3 cellular contexts compared by ENCODE assay signal in the genomic region with DNA sequence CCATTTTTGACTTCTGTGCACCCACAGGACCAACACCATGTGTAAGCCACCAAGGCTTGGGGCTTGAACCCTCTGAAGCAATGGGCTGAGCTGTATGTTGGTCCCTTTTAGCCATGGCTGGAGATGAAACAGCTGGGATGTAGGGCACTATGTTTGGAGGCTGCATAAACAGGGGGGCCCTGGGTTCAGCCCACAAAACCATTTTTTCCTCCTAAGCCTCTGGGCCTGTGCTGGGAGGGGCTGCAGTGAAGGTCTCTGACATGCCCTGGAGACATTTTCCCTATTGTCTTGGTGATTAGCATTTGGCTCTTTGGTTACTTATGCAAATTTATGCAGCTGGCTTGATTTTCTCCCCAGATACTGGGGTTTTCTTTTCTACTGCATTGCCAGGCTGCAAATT.
TF ChIP-seq lines count a peak whose summit lies in the region.

No MANE protein-coding gene starts in this region.

TF ChIP-seq in A549, 52 proteins besides CTCF, POLR2A, EP300 and RAD21 (continued from another document):
- TF ChIP-seq PHF8 (IDR thresholded peaks at IDR 0.05; ENCODE audit: borderline replicate concordance, low read depth) (no peak), SMC3 (IDR thresholded peaks at IDR 0.05) (no peak), EHMT2 (IDR thresholded peaks at IDR 0.05; ENCODE audit: low read depth) (no peak), NPAS2 (CRISPR knock-in tag; IDR thresholded peaks at IDR 0.05; ENCODE audit: borderline replicate concordance) (no peak), ZFP36 (IDR thresholded peaks at IDR 0.05; ENCODE audit: borderline replicate concordance, partially characterized antibody) (peak; percentile 81)
- TF ChIP-seq, protein P1, sequence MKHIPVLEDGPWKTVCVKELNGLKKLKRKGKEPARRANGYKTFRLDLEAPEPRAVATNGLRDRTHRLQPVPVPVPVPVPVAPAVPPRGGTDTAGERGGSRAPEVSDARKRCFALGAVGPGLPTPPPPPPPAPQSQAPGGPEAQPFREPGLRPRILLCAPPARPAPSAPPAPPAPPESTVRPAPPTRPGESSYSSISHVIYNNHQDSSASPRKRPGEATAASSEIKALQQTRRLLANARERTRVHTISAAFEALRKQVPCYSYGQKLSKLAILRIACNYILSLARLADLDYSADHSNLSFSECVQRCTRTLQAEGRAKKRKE (CRISPR knock-in tag; IDR thresholded peaks at IDR 0.05; ENCODE audit: low read depth): no peak

TF ChIP-seq in HEK293, 187 proteins besides CTCF, POLR2A, EP300 and RAD21 (continued from another document):
- TF ChIP-seq, protein P2, sequence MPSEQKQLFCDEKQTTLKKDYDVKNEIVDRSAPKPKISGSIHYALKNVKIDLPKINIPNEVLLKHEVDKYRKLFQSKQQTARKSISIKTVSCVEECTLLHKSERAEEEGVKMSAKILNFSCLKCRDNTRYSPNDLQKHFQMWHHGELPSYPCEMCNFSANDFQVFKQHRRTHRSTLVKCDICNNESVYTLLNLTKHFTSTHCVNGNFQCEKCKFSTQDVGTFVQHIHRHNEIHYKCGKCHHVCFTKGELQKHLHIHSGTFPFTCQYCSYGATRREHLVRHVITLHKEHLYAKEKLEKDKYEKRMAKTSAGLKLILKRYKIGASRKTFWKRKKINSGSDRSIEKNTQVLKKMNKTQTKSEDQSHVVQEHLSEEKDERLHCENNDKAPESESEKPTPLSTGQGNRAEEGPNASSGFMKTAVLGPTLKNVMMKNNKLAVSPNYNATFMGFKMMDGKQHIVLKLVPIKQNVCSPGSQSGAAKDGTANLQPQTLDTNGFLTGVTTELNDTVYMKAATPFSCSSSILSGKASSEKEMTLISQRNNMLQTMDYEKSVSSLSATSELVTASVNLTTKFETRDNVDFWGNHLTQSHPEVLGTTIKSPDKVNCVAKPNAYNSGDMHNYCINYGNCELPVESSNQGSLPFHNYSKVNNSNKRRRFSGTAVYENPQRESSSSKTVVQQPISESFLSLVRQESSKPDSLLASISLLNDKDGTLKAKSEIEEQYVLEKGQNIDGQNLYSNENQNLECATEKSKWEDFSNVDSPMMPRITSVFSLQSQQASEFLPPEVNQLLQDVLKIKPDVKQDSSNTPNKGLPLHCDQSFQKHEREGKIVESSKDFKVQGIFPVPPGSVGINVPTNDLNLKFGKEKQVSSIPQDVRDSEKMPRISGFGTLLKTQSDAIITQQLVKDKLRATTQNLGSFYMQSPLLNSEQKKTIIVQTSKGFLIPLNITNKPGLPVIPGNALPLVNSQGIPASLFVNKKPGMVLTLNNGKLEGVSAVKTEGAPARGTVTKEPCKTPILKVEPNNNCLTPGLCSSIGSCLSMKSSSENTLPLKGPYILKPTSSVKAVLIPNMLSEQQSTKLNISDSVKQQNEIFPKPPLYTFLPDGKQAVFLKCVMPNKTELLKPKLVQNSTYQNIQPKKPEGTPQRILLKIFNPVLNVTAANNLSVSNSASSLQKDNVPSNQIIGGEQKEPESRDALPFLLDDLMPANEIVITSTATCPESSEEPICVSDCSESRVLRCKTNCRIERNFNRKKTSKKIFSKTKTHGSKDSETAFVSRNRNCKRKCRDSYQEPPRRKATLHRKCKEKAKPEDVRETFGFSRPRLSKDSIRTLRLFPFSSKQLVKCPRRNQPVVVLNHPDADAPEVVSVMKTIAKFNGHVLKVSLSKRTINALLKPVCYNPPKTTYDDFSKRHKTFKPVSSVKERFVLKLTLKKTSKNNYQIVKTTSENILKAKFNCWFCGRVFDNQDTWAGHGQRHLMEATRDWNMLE (tag by site-specific recombination; conservative IDR thresholded peaks at IDR 0.05; ENCODE audit: low read depth): no peak
- TF ChIP-seq ZNF354C (tag by site-specific recombination; IDR thresholded peaks at IDR 0.05; ENCODE audit: borderline replicate concordance, low read depth): no peak
- TF ChIP-seq ZNF843 (tag by site-specific recombination; IDR thresholded peaks at IDR 0.05): no peak
- no peak for TF ChIP-seq ZNF112 (tag by site-specific recombination; IDR thresholded peaks at IDR 0.05)
- no peak for TF ChIP-seq ZNF514 (tag by site-specific recombination; IDR thresholded peaks at IDR 0.05)
- peak; percentile 98 for TF ChIP-seq ZNF585B (tag by site-specific recombination; IDR thresholded peaks at IDR 0.05)
- TF ChIP-seq ZFP69B (tag by site-specific recombination; IDR thresholded peaks at IDR 0.05): no peak
- no peak for TF ChIP-seq ZSCAN23 (tag by site-specific recombination; IDR thresholded peaks at IDR 0.05)
- no peak for TF ChIP-seq ZNF23 (tag by site-specific recombination; IDR thresholded peaks at IDR 0.05; ENCODE audit: borderline replicate concordance)
- TF ChIP-seq YY2 (tag by site-specific recombination; IDR thresholded peaks at IDR 0.05): no peak
- TF ChIP-seq, protein P3, sequence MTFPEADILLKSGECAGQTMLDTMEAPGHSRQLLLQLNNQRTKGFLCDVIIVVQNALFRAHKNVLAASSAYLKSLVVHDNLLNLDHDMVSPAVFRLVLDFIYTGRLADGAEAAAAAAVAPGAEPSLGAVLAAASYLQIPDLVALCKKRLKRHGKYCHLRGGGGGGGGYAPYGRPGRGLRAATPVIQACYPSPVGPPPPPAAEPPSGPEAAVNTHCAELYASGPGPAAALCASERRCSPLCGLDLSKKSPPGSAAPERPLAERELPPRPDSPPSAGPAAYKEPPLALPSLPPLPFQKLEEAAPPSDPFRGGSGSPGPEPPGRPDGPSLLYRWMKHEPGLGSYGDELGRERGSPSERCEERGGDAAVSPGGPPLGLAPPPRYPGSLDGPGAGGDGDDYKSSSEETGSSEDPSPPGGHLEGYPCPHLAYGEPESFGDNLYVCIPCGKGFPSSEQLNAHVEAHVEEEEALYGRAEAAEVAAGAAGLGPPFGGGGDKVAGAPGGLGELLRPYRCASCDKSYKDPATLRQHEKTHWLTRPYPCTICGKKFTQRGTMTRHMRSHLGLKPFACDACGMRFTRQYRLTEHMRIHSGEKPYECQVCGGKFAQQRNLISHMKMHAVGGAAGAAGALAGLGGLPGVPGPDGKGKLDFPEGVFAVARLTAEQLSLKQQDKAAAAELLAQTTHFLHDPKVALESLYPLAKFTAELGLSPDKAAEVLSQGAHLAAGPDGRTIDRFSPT (tag by site-specific recombination; IDR thresholded peaks at IDR 0.05): no peak

TF ChIP-seq in K562, 482 proteins besides CTCF, POLR2A, EP300 and RAD21 (continued from another document):
- TF ChIP-seq REST (CRISPR knock-in tag; IDR thresholded peaks at IDR 0.05; ENCODE audit: low read depth): no peak
- TF ChIP-seq BDP1 (IDR thresholded peaks at IDR 0.05; ENCODE audit: insufficient read depth, insufficient read length): no peak
- TF ChIP-seq, protein P4, sequence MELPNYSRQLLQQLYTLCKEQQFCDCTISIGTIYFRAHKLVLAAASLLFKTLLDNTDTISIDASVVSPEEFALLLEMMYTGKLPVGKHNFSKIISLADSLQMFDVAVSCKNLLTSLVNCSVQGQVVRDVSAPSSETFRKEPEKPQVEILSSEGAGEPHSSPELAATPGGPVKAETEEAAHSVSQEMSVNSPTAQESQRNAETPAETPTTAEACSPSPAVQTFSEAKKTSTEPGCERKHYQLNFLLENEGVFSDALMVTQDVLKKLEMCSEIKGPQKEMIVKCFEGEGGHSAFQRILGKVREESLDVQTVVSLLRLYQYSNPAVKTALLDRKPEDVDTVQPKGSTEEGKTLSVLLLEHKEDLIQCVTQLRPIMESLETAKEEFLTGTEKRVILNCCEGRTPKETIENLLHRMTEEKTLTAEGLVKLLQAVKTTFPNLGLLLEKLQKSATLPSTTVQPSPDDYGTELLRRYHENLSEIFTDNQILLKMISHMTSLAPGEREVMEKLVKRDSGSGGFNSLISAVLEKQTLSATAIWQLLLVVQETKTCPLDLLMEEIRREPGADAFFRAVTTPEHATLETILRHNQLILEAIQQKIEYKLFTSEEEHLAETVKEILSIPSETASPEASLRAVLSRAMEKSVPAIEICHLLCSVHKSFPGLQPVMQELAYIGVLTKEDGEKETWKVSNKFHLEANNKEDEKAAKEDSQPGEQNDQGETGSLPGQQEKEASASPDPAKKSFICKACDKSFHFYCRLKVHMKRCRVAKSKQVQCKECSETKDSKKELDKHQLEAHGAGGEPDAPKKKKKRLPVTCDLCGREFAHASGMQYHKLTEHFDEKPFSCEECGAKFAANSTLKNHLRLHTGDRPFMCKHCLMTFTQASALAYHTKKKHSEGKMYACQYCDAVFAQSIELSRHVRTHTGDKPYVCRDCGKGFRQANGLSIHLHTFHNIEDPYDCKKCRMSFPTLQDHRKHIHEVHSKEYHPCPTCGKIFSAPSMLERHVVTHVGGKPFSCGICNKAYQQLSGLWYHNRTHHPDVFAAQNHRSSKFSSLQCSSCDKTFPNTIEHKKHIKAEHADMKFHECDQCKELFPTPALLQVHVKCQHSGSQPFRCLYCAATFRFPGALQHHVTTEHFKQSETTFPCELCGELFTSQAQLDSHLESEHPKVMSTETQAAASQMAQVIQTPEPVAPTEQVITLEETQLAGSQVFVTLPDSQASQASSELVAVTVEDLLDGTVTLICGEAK (IDR thresholded peaks at IDR 0.05): no peak
- TF ChIP-seq, protein P4 (CRISPR knock-in tag; IDR thresholded peaks at IDR 0.05): no peak
- TF ChIP-seq YY1 (IDR thresholded peaks at IDR 0.05; ENCODE audit: borderline replicate concordance in 1 of 3, control insufficient read depth in 1 of 3, extremely low read depth in 1 of 3, insufficient read depth in 3 of 3, insufficient read length in 1 of 3, insufficient replicate concordance in 2 of 3, low read depth in 1 of 3, low read length in 2 of 3): no peak
- TF ChIP-seq, protein P5, sequence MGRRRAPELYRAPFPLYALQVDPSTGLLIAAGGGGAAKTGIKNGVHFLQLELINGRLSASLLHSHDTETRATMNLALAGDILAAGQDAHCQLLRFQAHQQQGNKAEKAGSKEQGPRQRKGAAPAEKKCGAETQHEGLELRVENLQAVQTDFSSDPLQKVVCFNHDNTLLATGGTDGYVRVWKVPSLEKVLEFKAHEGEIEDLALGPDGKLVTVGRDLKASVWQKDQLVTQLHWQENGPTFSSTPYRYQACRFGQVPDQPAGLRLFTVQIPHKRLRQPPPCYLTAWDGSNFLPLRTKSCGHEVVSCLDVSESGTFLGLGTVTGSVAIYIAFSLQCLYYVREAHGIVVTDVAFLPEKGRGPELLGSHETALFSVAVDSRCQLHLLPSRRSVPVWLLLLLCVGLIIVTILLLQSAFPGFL (CRISPR knock-in tag; IDR thresholded peaks at IDR 0.05): no peak
- peak; percentile 74 for TF ChIP-seq ZFP36 (IDR thresholded peaks at IDR 0.05; ENCODE audit: low read depth, low read length, partially characterized antibody)
- TF ChIP-seq ZBTB49 (CRISPR knock-in tag; IDR thresholded peaks at IDR 0.05; ENCODE audit: borderline replicate concordance): no peak
- TF ChIP-seq TRIM28 (IDR thresholded peaks at IDR 0.05): 0 out of 2 replicates have a peak, but pooled peaks have one; percentile 36
- no peak for TF ChIP-seq CREB1 (IDR thresholded peaks at IDR 0.05)
- TF ChIP-seq CREB1 (CRISPR knock-in tag; IDR thresholded peaks at IDR 0.05): no peak
